Comparison of ENCODE assay signal across 8 cellular contexts in the genomic region with DNA sequence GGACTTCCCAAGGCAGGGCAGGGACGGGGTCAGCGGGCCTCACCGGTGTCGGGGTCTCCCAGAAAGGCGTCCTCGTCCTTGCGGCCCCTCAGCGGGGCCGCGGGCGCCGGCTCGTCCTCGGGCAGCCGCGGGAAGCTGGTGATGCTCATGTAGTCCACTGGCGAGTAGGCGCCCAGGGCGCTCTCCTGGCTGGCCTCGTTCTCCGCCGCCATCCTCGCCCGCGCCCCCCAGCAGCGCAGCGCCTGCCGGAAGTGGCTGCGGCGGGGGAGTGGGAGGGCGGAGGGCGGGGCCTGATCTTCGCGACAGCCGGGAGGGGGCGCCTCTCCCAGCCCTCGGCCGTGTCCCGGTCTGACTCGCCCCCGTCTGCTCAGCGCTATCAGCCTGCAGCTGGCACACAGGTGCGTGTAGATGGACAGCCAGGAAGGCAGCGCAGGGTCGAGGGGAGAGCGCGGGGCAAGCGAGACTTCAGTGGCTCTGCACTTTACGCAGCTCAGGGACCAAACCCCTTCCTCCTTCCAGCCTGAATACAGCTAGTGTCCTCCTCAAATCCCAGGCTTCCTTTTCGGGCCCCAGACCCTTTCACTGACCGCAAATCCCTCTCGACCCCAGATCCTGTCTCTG. TPM values are rescaled to one million over a fixed set of nuclear protein-coding genes. Genes with fewer than 3 reads are reported as not detected.
DNase-seq lines count a peak whose midpoint lies in the region; ATAC-seq lines count a peak whose summit lies in the region.

A gene with protein sequence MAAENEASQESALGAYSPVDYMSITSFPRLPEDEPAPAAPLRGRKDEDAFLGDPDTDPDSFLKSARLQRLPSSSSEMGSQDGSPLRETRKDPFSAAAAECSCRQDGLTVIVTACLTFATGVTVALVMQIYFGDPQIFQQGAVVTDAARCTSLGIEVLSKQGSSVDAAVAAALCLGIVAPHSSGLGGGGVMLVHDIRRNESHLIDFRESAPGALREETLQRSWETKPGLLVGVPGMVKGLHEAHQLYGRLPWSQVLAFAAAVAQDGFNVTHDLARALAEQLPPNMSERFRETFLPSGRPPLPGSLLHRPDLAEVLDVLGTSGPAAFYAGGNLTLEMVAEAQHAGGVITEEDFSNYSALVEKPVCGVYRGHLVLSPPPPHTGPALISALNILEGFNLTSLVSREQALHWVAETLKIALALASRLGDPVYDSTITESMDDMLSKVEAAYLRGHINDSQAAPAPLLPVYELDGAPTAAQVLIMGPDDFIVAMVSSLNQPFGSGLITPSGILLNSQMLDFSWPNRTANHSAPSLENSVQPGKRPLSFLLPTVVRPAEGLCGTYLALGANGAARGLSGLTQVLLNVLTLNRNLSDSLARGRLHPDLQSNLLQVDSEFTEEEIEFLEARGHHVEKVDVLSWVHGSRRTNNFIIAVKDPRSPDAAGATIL (minus strand): TSS at position 253 of the 621 bp plus-strand sequence. CDS start 41 bp downstream, at position 212.

- H3K27ac ChIP-seq in caudate nucleus (ENCODE audit: low read depth, low read length): peak within 1 kb of the TSS; percentile 22

- ATAC-seq in HG02798 (IDR thresholded peaks at IDR 0.05; ENCODE audit: poor library complexity, unreplicated experiment): peak; percentile 57
- no peak for ATAC-seq in HG03097 (IDR thresholded peaks at IDR 0.05; ENCODE audit: low FRiP score, unreplicated experiment)

- DNase-seq in Daoy (ENCODE audit: low read depth): peak; percentile 86
- peak; percentile 67 for DNase-seq in NCI-H2196 treated with DMSO at 0.1 percent for 48 hours (lab: John Stamatoyannopoulos, UW; ENCODE audit: unreplicated experiment)
- peak; percentile 70 for DNase-seq in activated CD4-positive, CD25-positive, alpha-beta regulatory T cell treated with anti-CD3 and anti-CD28 coated beads, Interleukin-2, amount 50 U/mL, for 16 hours (ENCODE audit: low read depth, low spot score)
- DNase-seq in caudate nucleus (lab: John Stamatoyannopoulos, UW): peak in 58 of 61 donors; percentile 10 to 87 (median 71)
- peak; percentile 92 for DNase-seq in islet precursor cell
- DNase-seq in stimulated activated CD4-positive, alpha-beta T cell treated with anti-CD3 and anti-CD28 coated beads, Interleukin-12 subunit alpha, Interleukin-12 subunit beta, amount 100 ng/mL, for 24 hours (ENCODE audit: low read depth in 2 of 2): peak; percentile 74 to 87

RNA-seq across cellular contexts. Expression of the gene that starts here (rescaled TPM):
- total RNA-seq in Daoy (2014; rRNA removed; shearing (Covaris generic)): 1.5 and 2.1 TPM in 2 replicates
